19 cellular contexts compared by ENCODE assay signal in genomic region chr9:101176384-101176783, GRCh38.
DNase-seq lines count a peak whose midpoint lies in the region; ATAC-seq and TF ChIP-seq lines count a peak whose summit lies in the region.
"Had no signal": no experiment of that assay in that cellular context is flagged by ENCODE, and none has a peak within 500 bp of the region (broad histone marks: within the 10 kb centered on the region; RNA-seq: fewer than 3 reads in every experiment).

No MANE protein-coding gene starts in this region.

- TF ChIP-seq CTCF in CD14-positive monocyte (IDR thresholded peaks at IDR 0.05) = peak; percentile 15
- peak; percentile 41; the same call in 1 of the 2 replicates for TF ChIP-seq CTCF in Loucy (conservative IDR thresholded peaks at IDR 0.05; ENCODE audit: low read length)
- peak; percentile 69 for TF ChIP-seq CTCF in endodermal cell (conservative IDR thresholded peaks at IDR 0.05)
- no peak for TF ChIP-seq CTCF in dorsolateral prefrontal cortex (IDR thresholded peaks at IDR 0.05 in 54 of 56, conservative IDR thresholded peaks at IDR 0.05 in 2 of 56; ENCODE audit: low read depth in 1 of 56, partially characterized antibody in 56 of 56)

- ATAC-seq in GM18868 (IDR thresholded peaks at IDR 0.05; ENCODE audit: unreplicated experiment) (peak; percentile 79), GM18907 (IDR thresholded peaks at IDR 0.05; ENCODE audit: unreplicated experiment) (no peak), HG02623 (IDR thresholded peaks at IDR 0.05; ENCODE audit: unreplicated experiment) (no peak)
- ATAC-seq: naive thymus-derived CD8-positive, alpha-beta T cell had no signal

- H3K4me1 ChIP-seq in Loucy (ENCODE audit: insufficient read depth, low read length, poor library complexity, severe bottlenecking) = no peaks in the 10 kb centered on the region
- no peaks in the 10 kb centered on the region for H3K4me1 ChIP-seq in endodermal cell (ENCODE audit: control insufficient read depth, insufficient read depth, low read length)

- H3K9me3 Mint-ChIP-seq in CD14-positive monocyte (peaks cover 0 to 9% (median 2%) of the 10 kb centered on the region in 7 donors), endodermal cell (peaks cover 6% of the 10 kb centered on the region)

- 78 to 94% methylated on average over 3 to 5 of the region's 5 CpGs for WGBS in endodermal cell (ENCODE audit: insufficient coverage in 1 of 2, insufficient read length in 1 of 2), 2 experiments

- H3K27me3 ChIP-seq in Loucy (ENCODE audit: insufficient read depth, low read length, poor library complexity, severe bottlenecking) (no peaks in the 10 kb centered on the region), endodermal cell (ENCODE audit: control insufficient read depth, insufficient read depth, low read length, poor library complexity, severe bottlenecking) (no peaks in the 10 kb centered on the region), dorsolateral prefrontal cortex (no peaks in the 10 kb centered on the region)
- H3K27me3 ChIP-seq: brain microvascular endothelial cell had no signal

- no peaks in the 10 kb centered on the region for H4K20me1 ChIP-seq in Loucy (ENCODE audit: insufficient read depth, low read length, poor library complexity, severe bottlenecking)

- H3K27me3 Mint-ChIP-seq in CD14-positive monocyte (ENCODE audit: low read depth in 3 of 3) (no peaks in the 10 kb centered on the region), endodermal cell (ENCODE audit: insufficient read depth) (no peaks in the 10 kb centered on the region)
- H3K27me3 Mint-ChIP-seq: B cell had no signal

- H2AFZ ChIP-seq in Loucy (ENCODE audit: low read length) = no peak overlapping the region

- H3K27ac ChIP-seq in endodermal cell (ENCODE audit: low read depth, low read length) = no peak overlapping the region
- H3K27ac ChIP-seq in dorsolateral prefrontal cortex = no peak overlapping the region
- H3K27ac ChIP-seq: brain microvascular endothelial cell had no signal

- H3K27ac Mint-ChIP-seq in CD14-positive monocyte = no peak overlapping the region
- H3K27ac Mint-ChIP-seq in endodermal cell = no peak overlapping the region
- H3K27ac Mint-ChIP-seq: B cell; naive thymus-derived CD8-positive, alpha-beta T cell had no signal

- H3K9ac ChIP-seq in Loucy (ENCODE audit: low read depth, low read length, poor library complexity, severe bottlenecking) (no peak overlapping the region), endodermal cell (ENCODE audit: extremely low read depth, low read length, poor library complexity, severe bottlenecking) (no peak overlapping the region)

- intact Hi-C loops in CD14-positive monocyte (cut with micrococcal nuclease) = no loop called here
- intact Hi-C loops in dorsolateral prefrontal cortex (cut with DNase I) = no loop called here

- H3K4me3 Mint-ChIP-seq in CD14-positive monocyte = no peak overlapping the region
- H3K4me3 Mint-ChIP-seq in endodermal cell = no peak overlapping the region
- H3K4me3 Mint-ChIP-seq: B cell; naive thymus-derived CD8-positive, alpha-beta T cell had no signal

- no peak overlapping the region for H3K4me2 ChIP-seq in Loucy (ENCODE audit: low read depth, low read length, poor library complexity, severe bottlenecking)

- H3K9me2 ChIP-seq in Loucy (replicated peaks; ENCODE audit: low read depth, low read length) = no peaks in the 10 kb centered on the region

- H3K4me3 ChIP-seq in Loucy (ENCODE audit: low read length, poor library complexity, severe bottlenecking) = no peak overlapping the region
- H3K4me3 ChIP-seq in endodermal cell (ENCODE audit: low read length) = no peak overlapping the region
- no peak overlapping the region for H3K4me3 ChIP-seq in dorsolateral prefrontal cortex

- no peak for DNase-seq in CD14-positive monocyte (ENCODE audit: low spot score)
- DNase-seq in endodermal cell = peak; percentile 73
- DNase-seq in dorsolateral prefrontal cortex = no peak
- no peak for DNase-seq in NCI-H2107 (lab: John Stamatoyannopoulos, UW)
- DNase-seq: activated naive CD4-positive, alpha-beta T cell treated with Interleukin-2 at 50 U/mL for 16 hours; brain microvascular endothelial cell; GDM1; naive thymus-derived CD8-positive, alpha-beta T cell; NCI-H1417 treated with DMSO at 0.1 percent for 48 hours; NCI-H524 treated with DMSO at 0.1 percent for 48 hours; retina; Right ventricle myocardium superior; stimulated activated CD4-positive, alpha-beta T cell treated with anti-CD3 and anti-CD28 coated beads, Interleukin-4, amount 100 ng/mL, for 1 hour; stimulated activated naive CD4-positive, alpha-beta T cell had no signal

- H3K36me3 Mint-ChIP-seq in CD14-positive monocyte (no peaks in the 10 kb centered on the region), endodermal cell (ENCODE audit: low read depth) (no peaks in the 10 kb centered on the region)
- H3K36me3 Mint-ChIP-seq: naive thymus-derived CD8-positive, alpha-beta T cell had no signal

- H3K9me3 ChIP-seq in Loucy (ENCODE audit: insufficient read depth, low read depth, low read length) = no peaks in the 10 kb centered on the region
- no peaks in the 10 kb centered on the region for H3K9me3 ChIP-seq in endodermal cell (ENCODE audit: control insufficient read depth, low read length)

- H3K79me2 ChIP-seq in Loucy (ENCODE audit: insufficient read depth, low read length) = no peaks in the 10 kb centered on the region

- H3K36me3 ChIP-seq in Loucy (ENCODE audit: insufficient read depth, low read length) = no peaks in the 10 kb centered on the region
- no peaks in the 10 kb centered on the region for H3K36me3 ChIP-seq in endodermal cell (ENCODE audit: control insufficient read depth, insufficient read depth, low read length)
- H3K36me3 ChIP-seq: brain microvascular endothelial cell had no signal

- H3K4me1 Mint-ChIP-seq in CD14-positive monocyte (no peaks in the 10 kb centered on the region), endodermal cell (peaks cover 6% of the 10 kb centered on the region)
- H3K4me1 Mint-ChIP-seq: B cell; naive thymus-derived CD8-positive, alpha-beta T cell had no signal

- H3F3A ChIP-seq in Loucy (ENCODE audit: low read depth) = no peaks in the 10 kb centered on the region

Comparison
In these comparisons a context has a peak if more than half of its experiments do, and no peak if none do; other contexts are left out.
1. CTCF ChIP-seq: peak in CD14-positive monocyte (single experiment), Loucy (single experiment) and endodermal cell (single experiment); none in dorsolateral prefrontal cortex (0 of 56).